Comparison of ENCODE assay signal across 20 cellular contexts in genomic region chr11:127338380-127339259, GRCh38.
DNase-seq lines count a peak whose midpoint lies in the region; ATAC-seq and TF ChIP-seq lines count a peak whose summit lies in the region.
"Had no signal": no experiment of that assay in that cellular context is flagged by ENCODE, and none has a peak within 500 bp of the region (broad histone marks: within the 10 kb centered on the region; RNA-seq: fewer than 3 reads in every experiment).

No MANE protein-coding gene starts in this region.

- no peaks in the 10 kb centered on the region for H3F3A ChIP-seq in neural cell (ENCODE audit: insufficient read depth, low read length, poor library complexity, severe bottlenecking)

- H2BK12ac ChIP-seq in H9 (ENCODE audit: insufficient read length, low read depth, low read length), result no peak overlapping the region

- H3K4me1 Mint-ChIP-seq in H9, result peaks cover 13 to 22% of the 10 kb centered on the region in 2 experiments
- H3K4me1 Mint-ChIP-seq: T-cell had no signal

- no peak overlapping the region for H3K4ac ChIP-seq in H9 (ENCODE audit: low read depth, low read length)

- peak overlapping the region; percentile 4 for H2AFZ ChIP-seq in H9 (ENCODE audit: low read length)
- H2AFZ ChIP-seq in neural cell (ENCODE audit: low read depth, low read length), result no peak overlapping the region

- DNase-seq in H9, result peak; percentile 42
- peak; percentile 30 for DNase-seq in NT2/D1 (ENCODE audit: low read depth, low spot score)
- DNase-seq in activated CD4-positive, alpha-beta T cell treated with anti-CD3 and anti-CD28 coated beads, Interleukin-2, amount 50 U/mL, for 48 hours, result no peak
- DNase-seq in HK-2 (ENCODE audit: unreplicated experiment), result no peak
- no peak for DNase-seq in NCI-H2107 treated with DMSO at 0.1 percent for 48 hours (lab: John Stamatoyannopoulos, UW; ENCODE audit: unreplicated experiment)
- DNase-seq: CD8-positive, alpha-beta T cell; HCEC 1CT; NCI-H1694; NCI-H2081 treated with DMSO at 0.1 percent for 48 hours; NCI-H510A; NCI-H748 treated with DMSO at 0.1 percent for 48 hours; RPMI8226; SIG-M5; T-cell had no signal

- H4K20me1 ChIP-seq in H9 (ENCODE audit: control insufficient read depth, insufficient read depth, insufficient read length), result no peaks in the 10 kb centered on the region
- H4K20me1 ChIP-seq in neural cell (ENCODE audit: insufficient read depth), result no peaks in the 10 kb centered on the region
- H4K20me1 ChIP-seq: BLaER1 treated with 17β-estradiol and CSF1 and Interleukin-3, amounts not matched to agents 10 nM and 100 nM had no signal

- WGBS in H9 (ENCODE audit: extremely low coverage, insufficient read length, low lambda C conversion rate), result no CpG with 5 or more reads among the region's 6 CpGs

- H2AK5ac ChIP-seq in H9 (ENCODE audit: insufficient read length, low read length), result no peak overlapping the region

- TF ChIP-seq CTCF in H9 (conservative IDR thresholded peaks at IDR 0.05), result no peak
- TF ChIP-seq CTCF in neural cell (IDR thresholded peaks at IDR 0.05; ENCODE audit: poor library complexity, severe bottlenecking), result no peak

- H3K4me2 ChIP-seq in H9 (ENCODE audit: insufficient read depth, insufficient read length, low read length), result peak overlapping the region; percentile 38
- no peak overlapping the region for H3K4me2 ChIP-seq in neural cell (ENCODE audit: low read length)
- H3K4me2 ChIP-seq: BLaER1 treated with 17β-estradiol and CSF1 and Interleukin-3, amounts not matched to agents 10 nM and 100 nM; KMS-11 had no signal

- peak overlapping the region in 2 of 3 experiments; percentile 39 to 44; a peak in 1 of 7 replicates for H3K27ac Mint-ChIP-seq in H9
- H3K27ac Mint-ChIP-seq: CD8-positive, alpha-beta T cell; T-cell had no signal

- H3K18ac ChIP-seq in H9 (ENCODE audit: insufficient read length, low read depth, low read length), result no peak overlapping the region

- no peak overlapping the region for H3K56ac ChIP-seq in H9 (ENCODE audit: insufficient read length, low read depth, low read length)

- H3K79me2 ChIP-seq in H9 (ENCODE audit: insufficient read depth, low read length), result no peaks in the 10 kb centered on the region
- no peaks in the 10 kb centered on the region for H3K79me2 ChIP-seq in neural cell (replicated peaks; ENCODE audit: insufficient read depth, low read length)

- H2BK5ac ChIP-seq in H9 (ENCODE audit: insufficient read length, low read length), result no peak overlapping the region

- H3K27me3 ChIP-seq in H9 (ENCODE audit: insufficient read depth, low read length), result no peaks in the 10 kb centered on the region
- H3K27me3 ChIP-seq in NT2/D1 (ENCODE audit: insufficient read depth, insufficient read length), result no peaks in the 10 kb centered on the region
- H3K27me3 ChIP-seq in iPS-18a (ENCODE audit: control insufficient read depth, insufficient read depth, low read length), result no peaks in the 10 kb centered on the region
- no peaks in the 10 kb centered on the region for H3K27me3 ChIP-seq in neural cell (ENCODE audit: insufficient read depth, low read depth, low read length)
- H3K27me3 ChIP-seq: BLaER1 treated with 17β-estradiol and CSF1 and Interleukin-3, amounts not matched to agents 10 nM and 100 nM had no signal

- H2BK20ac ChIP-seq in H9 (ENCODE audit: low read depth, low read length, poor library complexity, severe bottlenecking), result no peak overlapping the region

- no peaks in the 10 kb centered on the region for H3K9me2 ChIP-seq in neural cell (ENCODE audit: insufficient read depth, low read length)

- no peaks in the 10 kb centered on the region; the same call in 1 of the 2 replicates for H3K27me3 Mint-ChIP-seq in H9 (ENCODE audit: low read depth)

- TF ChIP-seq EP300 in neural cell (conservative IDR thresholded peaks at IDR 0.05; ENCODE audit: poor library complexity, severe bottlenecking), result peak; percentile 70

- H4K8ac ChIP-seq in H9 (replicated peaks; ENCODE audit: insufficient read length, low read depth, low read length), result no peak overlapping the region

- H3K27ac ChIP-seq in H9 (ENCODE audit: insufficient read length, low read depth, low read length), result peak overlapping the region; percentile 70
- no peak overlapping the region for H3K27ac ChIP-seq in iPS-18a (ENCODE audit: low read length)
- H3K27ac ChIP-seq in neural cell (ENCODE audit: low read length), result peak overlapping the region; percentile 56
- H3K27ac ChIP-seq: BLaER1 treated with 17β-estradiol and CSF1 and Interleukin-3, amounts not matched to agents 10 nM and 100 nM; KMS-11 had no signal

- H3K36me3 ChIP-seq in NT2/D1 (ENCODE audit: insufficient read depth, insufficient read length, low read length), result no peaks in the 10 kb centered on the region
- no peaks in the 10 kb centered on the region for H3K36me3 ChIP-seq in iPS-18a (ENCODE audit: control insufficient read depth, low read depth, low read length)
- H3K36me3 ChIP-seq in neural cell (ENCODE audit: insufficient read depth, low read length), result no peaks in the 10 kb centered on the region
- H3K36me3 ChIP-seq: BLaER1 treated with 17β-estradiol and CSF1 and Interleukin-3, amounts not matched to agents 10 nM and 100 nM had no signal

- no peak overlapping the region for H3T11ph ChIP-seq in H9 (ENCODE audit: low read length)

- H3K23ac ChIP-seq in H9 (ENCODE audit: insufficient read length, low read depth, low read length), result no peak overlapping the region

- no peak overlapping the region for H2BK120ac ChIP-seq in H9 (ENCODE audit: low read depth, low read length, poor library complexity, severe bottlenecking)

- no peak for ATAC-seq in HG02885 (IDR thresholded peaks at IDR 0.05; ENCODE audit: poor library complexity, unreplicated experiment)
- ATAC-seq: CD8-positive, alpha-beta T cell; SK-N-SH treated with all-trans-retinoic acid at 6 μM for 48 hours; T-cell had no signal

- H4K91ac ChIP-seq in H9 (ENCODE audit: insufficient read length, low read depth, low read length), result no peak overlapping the region

- H3K9ac ChIP-seq in H9 (ENCODE audit: extremely low read depth, insufficient read length, low read length), result no peak overlapping the region
- H3K9ac ChIP-seq in NT2/D1 (ENCODE audit: insufficient read length, low read depth), result no peak overlapping the region
- H3K9ac ChIP-seq in iPS-18a (ENCODE audit: low read length), result no peak overlapping the region
- no peak overlapping the region for H3K9ac ChIP-seq in neural cell (ENCODE audit: low read length)
- H3K9ac ChIP-seq: BLaER1 treated with 17β-estradiol and CSF1 and Interleukin-3, amounts not matched to agents 10 nM and 100 nM; KMS-11 had no signal

- no peak overlapping the region for H4K5ac ChIP-seq in H9 (ENCODE audit: insufficient read length, low read depth, low read length)

- H3K9me3 ChIP-seq in H9 (ENCODE audit: control insufficient read depth, low read depth, low read length) (no peaks in the 10 kb centered on the region), NT2/D1 (ENCODE audit: insufficient read depth, low read length) (0 out of 2 replicates have a peak, but pooled peaks cover 3% of the 10 kb centered on the region), iPS-18a (ENCODE audit: control insufficient read depth, low read depth, low read length) (no peaks in the 10 kb centered on the region), neural cell (ENCODE audit: low read length) (no peaks in the 10 kb centered on the region)

- H3K9me3 Mint-ChIP-seq in H9, result peaks cover 0 to 3% of the 10 kb centered on the region in 2 experiments; a peak in 1 of 5 replicates
- H3K9me3 Mint-ChIP-seq: CD8-positive, alpha-beta T cell had no signal

- no peak for TF ChIP-seq RAD21 in neural cell (conservative IDR thresholded peaks at IDR 0.05)

- no peaks in the 10 kb centered on the region for H3K79me1 ChIP-seq in H9 (ENCODE audit: insufficient read depth, low read depth, low read length, poor library complexity, severe bottlenecking)

- H2BK15ac ChIP-seq in H9 (ENCODE audit: low read depth, low read length), result no peak overlapping the region

- H3K14ac ChIP-seq in H9 (ENCODE audit: insufficient read depth, low read length), result no peak overlapping the region

- peaks cover 0 to 4% (median 0%) of the 10 kb centered on the region in 3 experiments; a peak in 4 of 7 replicates for H3K36me3 Mint-ChIP-seq in H9 (ENCODE audit: insufficient read depth in 1 of 3, low read depth in 3 of 3)
- H3K36me3 Mint-ChIP-seq: CD8-positive, alpha-beta T cell; T-cell had no signal

- H3K23me2 ChIP-seq in H9 (ENCODE audit: insufficient read length, low read depth, low read length, poor library complexity, severe bottlenecking), result no peaks in the 10 kb centered on the region

- no peaks in the 10 kb centered on the region; the same call in 1 of the 2 replicates for H3K4me1 ChIP-seq in H9 (ENCODE audit: insufficient read depth, low read length)
- no peaks in the 10 kb centered on the region for H3K4me1 ChIP-seq in NT2/D1 (ENCODE audit: insufficient read depth, insufficient read length)
- H3K4me1 ChIP-seq in iPS-18a (ENCODE audit: control insufficient read depth, low read depth, low read length), result peaks cover 11% of the 10 kb centered on the region

- H3K4me3 ChIP-seq in NT2/D1 (ENCODE audit: insufficient read length, low read depth) (no peak overlapping the region), iPS-18a (ENCODE audit: low read length) (peak overlapping the region; percentile 35), neural cell (ENCODE audit: low read length) (no peak overlapping the region)
- H3K4me3 ChIP-seq: BLaER1 treated with 17β-estradiol and CSF1 and Interleukin-3, amounts not matched to agents 10 nM and 100 nM had no signal

- H3K4me3 Mint-ChIP-seq in H9, result no peak overlapping the region
- H3K4me3 Mint-ChIP-seq: CD8-positive, alpha-beta T cell; T-cell had no signal

TF ChIP-seq in neural cell, 6 proteins besides CTCF, POLR2A, EP300 and RAD21 (continues in another document):
- peak; percentile 37 for TF ChIP-seq POLR2AphosphoS5 (IDR thresholded peaks at IDR 0.05)

Comparison
In these comparisons a context has a peak if more than half of its experiments do, and no peak if none do; other contexts are left out.
1. DNase-seq: peak in H9 (single experiment) and NT2/D1 (single experiment); none in activated CD4-positive, alpha-beta T cell treated with anti-CD3 and anti-CD28 coated beads, Interleukin-2, amount 50 U/mL, for 48 hours (0 of 2), HK-2 (single experiment) and NCI-H2107 treated with DMSO at 0.1 percent for 48 hours (single experiment).